In the genomic region with DNA sequence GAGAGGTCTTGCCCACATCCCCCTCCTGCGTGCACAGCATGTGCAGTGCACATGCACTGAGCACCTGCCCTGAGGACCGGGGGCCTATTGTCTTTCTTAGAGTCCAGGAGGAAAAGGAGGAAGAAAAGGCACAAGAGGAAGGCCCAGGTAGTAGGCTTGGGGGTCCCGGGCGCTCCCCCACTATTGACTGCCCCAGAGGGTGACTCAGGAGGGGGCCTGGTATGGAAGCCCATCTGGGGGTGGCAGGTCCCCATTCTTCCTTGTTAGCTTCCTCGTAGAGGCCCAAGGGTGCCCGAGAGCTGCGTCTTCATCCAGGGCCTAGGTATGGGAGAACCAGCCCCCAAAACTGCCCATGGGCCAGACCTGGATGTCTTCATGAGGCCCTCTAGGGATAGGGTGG, we compare ENCODE assay signal across 29 cellular contexts.
"Had no signal": no experiment of that assay in that cellular context is flagged by ENCODE, and none has a peak within 500 bp of the region (broad histone marks: within the 10 kb centered on the region; RNA-seq: fewer than 3 reads in every experiment).

No MANE protein-coding gene starts in this region.

- ATAC-seq: effector memory CD8-positive, alpha-beta T cell; esophagus mucosa; foreskin keratinocyte; gastrocnemius medialis; gastroesophageal sphincter; heart left ventricle; heart right ventricle had no signal

- H3K27me3 ChIP-seq: colonic mucosa, dorsolateral prefrontal cortex, esophagus muscularis mucosa, esophagus squamous epithelium, foreskin keratinocyte, gastrocnemius medialis, gastroesophageal sphincter, heart left ventricle, heart right ventricle had no signal

- H3K4me3 ChIP-seq: colonic mucosa, coronary artery, dorsolateral prefrontal cortex, esophagus muscularis mucosa, esophagus squamous epithelium, gastrocnemius medialis, gastroesophageal sphincter, heart left ventricle, heart right ventricle had no signal

- H3K36me3 ChIP-seq: colonic mucosa, esophagus muscularis mucosa, esophagus squamous epithelium, gastrocnemius medialis, gastroesophageal sphincter, heart left ventricle, heart right ventricle had no signal

- H3K4me3 Mint-ChIP-seq: dendritic cell treated with granulocyte-macrophage colony-stimulating factor and Interleukin-4, amounts not matched to agents 40 ng/mL and 50 ng/mL, for 4 days; effector memory CD8-positive, alpha-beta T cell; endodermal cell had no signal

- H3K9me3 ChIP-seq: colonic mucosa had no signal

- H3K27ac Mint-ChIP-seq: dendritic cell treated with granulocyte-macrophage colony-stimulating factor and Interleukin-4, amounts not matched to agents 40 ng/mL and 50 ng/mL, for 4 days; effector memory CD8-positive, alpha-beta T cell; endodermal cell had no signal

- FAIRE-seq: colon, endometrium, endothelial cell of umbilical vein, frontal cortex had no signal

- H3K27ac ChIP-seq: colonic mucosa, coronary artery, dorsolateral prefrontal cortex, epithelial cell of prostate, esophagus muscularis mucosa, esophagus squamous epithelium, foreskin keratinocyte, gastrocnemius medialis, gastroesophageal sphincter, heart left ventricle, heart right ventricle had no signal

- H3K9me3 Mint-ChIP-seq: effector memory CD8-positive, alpha-beta T cell had no signal

- DNase-seq: colonic mucosa; cortex of kidney; dermis blood vessel endothelial cell; dorsolateral prefrontal cortex; effector CD4-positive, alpha-beta T cell; effector CD8-positive, alpha-beta T cell; effector memory CD4-positive, alpha-beta T cell; effector memory CD8-positive, alpha-beta T cell; erythroblast; esophagus squamous epithelium; foreskin fibroblast; foreskin keratinocyte; foreskin melanocyte; gastrocnemius medialis; glutamatergic neuron; head of caudate nucleus; heart left ventricle; heart right ventricle had no signal

- H3K27me3 Mint-ChIP-seq: effector memory CD8-positive, alpha-beta T cell had no signal
